In the genomic region with DNA sequence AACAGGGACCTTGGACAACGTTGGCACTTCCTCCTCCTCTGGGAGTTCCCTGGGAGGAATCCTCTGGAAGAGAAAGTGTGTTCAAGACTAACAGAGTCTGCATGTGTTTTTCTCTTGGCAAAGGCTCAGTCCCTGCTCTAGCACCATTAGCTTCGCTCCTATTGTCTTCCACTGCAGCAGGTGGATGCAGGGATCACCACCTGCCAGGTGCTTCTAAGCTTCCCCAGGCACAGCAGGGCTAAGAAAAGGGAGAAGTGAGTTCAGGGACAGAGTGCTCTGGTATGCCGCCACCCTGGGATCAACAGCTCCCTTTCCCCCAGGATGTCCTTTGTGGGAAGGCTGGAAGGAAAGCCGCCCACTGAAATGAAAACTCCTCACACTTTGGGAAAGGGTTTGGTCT, we compare ENCODE assay signal across 26 cellular contexts. TPM values are rescaled to one million over a fixed set of nuclear protein-coding genes. Genes with fewer than 3 reads are reported as not detected.
"Had no signal": no experiment of that assay in that cellular context is flagged by ENCODE, and none has a peak within 500 bp of the region (broad histone marks: within the 10 kb centered on the region; RNA-seq: fewer than 3 reads in every experiment).

No MANE protein-coding gene starts in this region.

- H3K4me3 ChIP-seq: psoas muscle, tibial nerve, uterus had no signal

- ATAC-seq: activated CD8-positive, alpha-beta memory T cell treated with anti-CD3 and anti-CD28 coated beads, Interleukin-2, amount 10 ng/mL, durations not matched to agents 7 days and 5 days; activated naive CD8-positive, alpha-beta T cell treated with anti-CD3 and anti-CD28 coated beads, Interleukin-2, amount 50 U/mL, for 24 hours; activated T-helper 17 cell treated with anti-CD3 and anti-CD28 coated beads, Interleukin-2, amount 50 U/mL, for 72 hours; left cardiac atrium; naive thymus-derived CD8-positive, alpha-beta T cell; psoas muscle; right cardiac atrium; stimulated activated naive CD8-positive, alpha-beta T cell treated with anti-CD3 and anti-CD28 coated beads, Interleukin-15, Interleukin-2, amounts not matched to agents 100 U/mL and 50 U/mL, for 24 hours had no signal

- DNase-seq: activated B cell treated with CpG ODN at 0.5 μM for 24 hours; activated CD4-positive, alpha-beta memory T cell treated with anti-CD3 and anti-CD28 coated beads, Interleukin-2, amount 10 ng/mL, durations not matched to agents 7 days and 5 days; activated CD4-positive, alpha-beta T cell treated with anti-CD3 and anti-CD28 coated beads for 4 hours; activated CD8-positive, alpha-beta memory T cell treated with anti-CD3 and anti-CD28 coated beads, Interleukin-2, amount 10 ng/mL, durations not matched to agents 7 days and 5 days; activated naive CD4-positive, alpha-beta T cell treated with anti-CD3 and anti-CD28 coated beads for 36 hours; activated naive CD8-positive, alpha-beta T cell treated with anti-CD3 and anti-CD28 coated beads, Interleukin-2, amount 50 U/mL, for 24 hours; anterior cingulate cortex; caudate nucleus; endodermal cell; foreskin fibroblast; hippocampal formation; left cardiac atrium; naive thymus-derived CD8-positive, alpha-beta T cell; psoas muscle; right cardiac atrium; stimulated activated CD4-positive, alpha-beta T cell treated with anti-CD3 and anti-CD28 coated beads, Interleukin-2, amount 100 ng/mL, for 24 hours; stimulated activated naive CD8-positive, alpha-beta T cell treated with anti-CD3 and anti-CD28 coated beads, Interleukin-15, Interleukin-2, amounts not matched to agents 100 U/mL and 50 U/mL, for 24 hours; uterus had no signal

- H3K36me3 ChIP-seq: tibial nerve, uterus had no signal

- H3K27me3 ChIP-seq: tibial nerve, uterus had no signal

- H3K4me1 ChIP-seq: psoas muscle, uterus had no signal

- H3K27ac ChIP-seq: epithelial cell of prostate, psoas muscle, tibial nerve, uterus had no signal

- H3K9me3 ChIP-seq: psoas muscle, tibial nerve, uterus had no signal

RNA-seq across cellular contexts. Expression of a gene that starts 43.9 kb away (rescaled TPM):
- total RNA-seq: activated B cell treated with CpG ODN at 0.5 μM for 24 hours; activated CD4-positive, alpha-beta memory T cell treated with anti-CD3 and anti-CD28 coated beads, Interleukin-2, amount 10 ng/mL, durations not matched to agents 7 days and 5 days; activated CD8-positive, alpha-beta memory T cell treated with anti-CD3 and anti-CD28 coated beads, Interleukin-2, amount 10 ng/mL, durations not matched to agents 7 days and 5 days; activated T-helper 17 cell treated with anti-CD3 and anti-CD28 coated beads, Interleukin-2, amount 50 U/mL, for 72 hours; endodermal cell; glomerular endothelial cell; left cardiac atrium; lower leg skin; mesenteric fat pad; naive thymus-derived CD8-positive, alpha-beta T cell; osteocyte; right cardiac atrium; skeletal muscle tissue; tibial nerve had no signal

RNA-seq across cellular contexts. Expression of a gene that starts 49.2 kb away (rescaled TPM):
- total RNA-seq: activated CD8-positive, alpha-beta memory T cell treated with anti-CD3 and anti-CD28 coated beads, Interleukin-2, amount 10 ng/mL, durations not matched to agents 7 days and 5 days; activated naive CD4-positive, alpha-beta T cell treated with anti-CD3 and anti-CD28 coated beads for 36 hours; endodermal cell; glomerular endothelial cell; naive thymus-derived CD8-positive, alpha-beta T cell; osteocyte had no signal

RNA-seq across cellular contexts. Expression of a gene that starts 50.9 kb away (rescaled TPM):
- total RNA-seq: activated B cell treated with CpG ODN at 0.5 μM for 24 hours; activated CD4-positive, alpha-beta memory T cell treated with anti-CD3 and anti-CD28 coated beads, Interleukin-2, amount 10 ng/mL, durations not matched to agents 7 days and 5 days; activated CD8-positive, alpha-beta memory T cell treated with anti-CD3 and anti-CD28 coated beads, Interleukin-2, amount 10 ng/mL, durations not matched to agents 7 days and 5 days; activated naive CD4-positive, alpha-beta T cell treated with anti-CD3 and anti-CD28 coated beads for 36 hours; activated T-helper 17 cell treated with anti-CD3 and anti-CD28 coated beads, Interleukin-2, amount 50 U/mL, for 72 hours; endodermal cell; glomerular endothelial cell; left cardiac atrium; lower leg skin; mesenteric fat pad; naive thymus-derived CD8-positive, alpha-beta T cell; osteocyte; psoas muscle; right cardiac atrium; skeletal muscle tissue; tibial nerve had no signal
